ENCODE assay signal across 18 cellular contexts in genomic region chr7:25407053-25407452, GRCh38.
DNase-seq lines count a peak whose midpoint lies in the region; ATAC-seq and TF ChIP-seq lines count a peak whose summit lies in the region.
"Had no signal": no experiment of that assay in that cellular context is flagged by ENCODE, and none has a peak within 500 bp of the region (broad histone marks: within the 10 kb centered on the region; RNA-seq: fewer than 3 reads in every experiment).

No MANE protein-coding gene starts in this region.

- H3K27ac Mint-ChIP-seq in activated naive CD8-positive, alpha-beta T cell treated with anti-CD3 and anti-CD28 coated beads, Interleukin-2, amount 50 U/mL, for 24 hours = no peak overlapping the region
- no peak overlapping the region for H3K27ac Mint-ChIP-seq in activated naive CD8-positive, alpha-beta T cell treated with anti-CD3 and anti-CD28 coated beads for 36 hours
- H3K27ac Mint-ChIP-seq in glutamatergic neuron (ENCODE audit: unreplicated experiment) = peak overlapping the region; percentile 62
- H3K27ac Mint-ChIP-seq in neural progenitor cell = peak overlapping the region; percentile 74
- H3K27ac Mint-ChIP-seq: CD14-positive monocyte; CD4-positive, alpha-beta memory T cell; GM23338; HFFc6 had no signal

- H3K4me2 ChIP-seq in neural progenitor cell = no peak overlapping the region
- no peak overlapping the region for H3K4me2 ChIP-seq in smooth muscle cell
- H3K4me2 ChIP-seq: BLaER1, GM23338 had no signal

- no peaks in the 10 kb centered on the region for H4K20me1 ChIP-seq in neural progenitor cell (ENCODE audit: low read depth)
- no peaks in the 10 kb centered on the region for H4K20me1 ChIP-seq in smooth muscle cell (ENCODE audit: low read depth)
- H4K20me1 ChIP-seq: BLaER1 had no signal

- H3K36me3 ChIP-seq in neural progenitor cell (no peaks in the 10 kb centered on the region), smooth muscle cell (ENCODE audit: low read depth) (no peaks in the 10 kb centered on the region)
- H3K36me3 ChIP-seq: BLaER1 had no signal

- no peak overlapping the region for H3K4me3 ChIP-seq in neural progenitor cell
- no peak overlapping the region for H3K4me3 ChIP-seq in smooth muscle cell
- H3K4me3 ChIP-seq: BLaER1, GM23338 had no signal

- no peak for DNase-seq in activated naive CD8-positive, alpha-beta T cell treated with anti-CD3 and anti-CD28 coated beads, Interleukin-2, amount 50 U/mL, for 24 hours
- no peak for DNase-seq in activated naive CD8-positive, alpha-beta T cell treated with anti-CD3 and anti-CD28 coated beads for 36 hours
- DNase-seq in glutamatergic neuron = no peak
- DNase-seq in neural progenitor cell (ENCODE audit: low spot score) = no peak
- no peak for DNase-seq in NCI-H146 (lab: John Stamatoyannopoulos, UW)
- DNase-seq in activated T-cell treated with anti-CD3 and anti-CD28 coated beads for 4 hours = no peak
- DNase-seq in smooth muscle cell (lab: John Stamatoyannopoulos, UW; ENCODE audit: unreplicated experiment) = no peak
- DNase-seq: 8988T; CD4-positive, alpha-beta memory T cell; DMS153; DMS79; GDM1; HCEC 1CT; HFFc6 had no signal

- H3K9ac ChIP-seq in neural progenitor cell = no peak overlapping the region
- H3K9ac ChIP-seq in smooth muscle cell (ENCODE audit: low read depth) = no peak overlapping the region
- H3K9ac ChIP-seq: BLaER1 had no signal

- H3K4me3 Mint-ChIP-seq in activated naive CD8-positive, alpha-beta T cell treated with anti-CD3 and anti-CD28 coated beads, Interleukin-2, amount 50 U/mL, for 24 hours = no peak overlapping the region
- H3K4me3 Mint-ChIP-seq in activated naive CD8-positive, alpha-beta T cell treated with anti-CD3 and anti-CD28 coated beads for 36 hours = no peak overlapping the region
- H3K4me3 Mint-ChIP-seq in glutamatergic neuron (ENCODE audit: unreplicated experiment) = peak overlapping the region; percentile 22
- no peak overlapping the region for H3K4me3 Mint-ChIP-seq in neural progenitor cell
- H3K4me3 Mint-ChIP-seq: CD14-positive monocyte; CD4-positive, alpha-beta memory T cell; GM23338; HFFc6 had no signal

- H2AFZ ChIP-seq in neural progenitor cell (replicated peaks) (no peak overlapping the region), smooth muscle cell (ENCODE audit: low read depth) (no peak overlapping the region)
- H2AFZ ChIP-seq: GM23338 had no signal

- peaks cover 7% of the 10 kb centered on the region for H3K4me1 ChIP-seq in neural progenitor cell
- H3K4me1 ChIP-seq in smooth muscle cell (ENCODE audit: low read depth) = no peaks in the 10 kb centered on the region

- H3K9me3 Mint-ChIP-seq in activated naive CD8-positive, alpha-beta T cell treated with anti-CD3 and anti-CD28 coated beads, Interleukin-2, amount 50 U/mL, for 24 hours = no peaks in the 10 kb centered on the region
- H3K9me3 Mint-ChIP-seq in activated naive CD8-positive, alpha-beta T cell treated with anti-CD3 and anti-CD28 coated beads for 36 hours = no peaks in the 10 kb centered on the region
- peaks cover 2% of the 10 kb centered on the region for H3K9me3 Mint-ChIP-seq in glutamatergic neuron (ENCODE audit: unreplicated experiment)
- no peaks in the 10 kb centered on the region for H3K9me3 Mint-ChIP-seq in neural progenitor cell
- H3K9me3 Mint-ChIP-seq: CD4-positive, alpha-beta memory T cell; GM23338 had no signal

- H3K27ac ChIP-seq in neural progenitor cell (no peak overlapping the region), smooth muscle cell (ENCODE audit: low read depth) (no peak overlapping the region)
- H3K27ac ChIP-seq: BLaER1 had no signal

- peak; percentile 63 for ATAC-seq in activated naive CD8-positive, alpha-beta T cell treated with anti-CD3 and anti-CD28 coated beads, Interleukin-2, amount 50 U/mL, for 24 hours
- ATAC-seq: GM23338, HepG2 had no signal

- no peaks in the 10 kb centered on the region for H3K9me3 ChIP-seq in neural progenitor cell (ENCODE audit: low read depth)
- H3K9me3 ChIP-seq in smooth muscle cell (replicated peaks; ENCODE audit: low read depth) = no peaks in the 10 kb centered on the region
- H3K9me3 ChIP-seq: BLaER1 had no signal

- no peaks in the 10 kb centered on the region for H3K79me2 ChIP-seq in neural progenitor cell (ENCODE audit: low read depth)
- no peaks in the 10 kb centered on the region for H3K79me2 ChIP-seq in smooth muscle cell (ENCODE audit: low read depth)

- H3K36me3 Mint-ChIP-seq in activated naive CD8-positive, alpha-beta T cell treated with anti-CD3 and anti-CD28 coated beads, Interleukin-2, amount 50 U/mL, for 24 hours (ENCODE audit: low read depth) = no peaks in the 10 kb centered on the region
- H3K36me3 Mint-ChIP-seq in activated naive CD8-positive, alpha-beta T cell treated with anti-CD3 and anti-CD28 coated beads for 36 hours = no peaks in the 10 kb centered on the region
- no peaks in the 10 kb centered on the region for H3K36me3 Mint-ChIP-seq in glutamatergic neuron (ENCODE audit: unreplicated experiment)
- H3K36me3 Mint-ChIP-seq in neural progenitor cell = no peaks in the 10 kb centered on the region
- H3K36me3 Mint-ChIP-seq: CD14-positive monocyte; CD4-positive, alpha-beta memory T cell had no signal

- H3K27me3 Mint-ChIP-seq in activated naive CD8-positive, alpha-beta T cell treated with anti-CD3 and anti-CD28 coated beads, Interleukin-2, amount 50 U/mL, for 24 hours = no peaks in the 10 kb centered on the region
- peaks cover 13% of the 10 kb centered on the region for H3K27me3 Mint-ChIP-seq in activated naive CD8-positive, alpha-beta T cell treated with anti-CD3 and anti-CD28 coated beads for 36 hours
- H3K27me3 Mint-ChIP-seq in glutamatergic neuron (ENCODE audit: unreplicated experiment) = no peaks in the 10 kb centered on the region
- peaks cover 2% of the 10 kb centered on the region for H3K27me3 Mint-ChIP-seq in neural progenitor cell (ENCODE audit: insufficient read depth, low read depth)

- H3K4me1 Mint-ChIP-seq in activated naive CD8-positive, alpha-beta T cell treated with anti-CD3 and anti-CD28 coated beads, Interleukin-2, amount 50 U/mL, for 24 hours = no peaks in the 10 kb centered on the region
- H3K4me1 Mint-ChIP-seq in activated naive CD8-positive, alpha-beta T cell treated with anti-CD3 and anti-CD28 coated beads for 36 hours = peaks cover 4% of the 10 kb centered on the region
- peaks cover 30% of the 10 kb centered on the region for H3K4me1 Mint-ChIP-seq in glutamatergic neuron (ENCODE audit: low read depth, unreplicated experiment)
- peaks cover 52% of the 10 kb centered on the region for H3K4me1 Mint-ChIP-seq in neural progenitor cell
- H3K4me1 Mint-ChIP-seq: CD14-positive monocyte; CD4-positive, alpha-beta memory T cell had no signal

- H3F3A ChIP-seq in neural progenitor cell (ENCODE audit: low read depth) (no peaks in the 10 kb centered on the region), smooth muscle cell (ENCODE audit: low read depth) (no peaks in the 10 kb centered on the region)

- TF ChIP-seq CTCF in glutamatergic neuron (IDR thresholded peaks at IDR 0.05; ENCODE audit: partially characterized antibody, unreplicated experiment) (no peak), neural progenitor cell (IDR thresholded peaks at IDR 0.05) (no peak), smooth muscle cell (IDR thresholded peaks at IDR 0.05; ENCODE audit: borderline replicate concordance, insufficient read depth, poor library complexity, severe bottlenecking) (no peak)

- H3K27me3 ChIP-seq in neural progenitor cell (no peaks in the 10 kb centered on the region), smooth muscle cell (ENCODE audit: low read depth) (peaks cover 72% of the 10 kb centered on the region)
- H3K27me3 ChIP-seq: BLaER1 had no signal

Comparison
In these comparisons a context has a peak if more than half of its experiments do, and no peak if none do; other contexts are left out.
1. H3K27ac Mint-ChIP-seq: peak in glutamatergic neuron (single experiment) and neural progenitor cell (single experiment); none in activated naive CD8-positive, alpha-beta T cell treated with anti-CD3 and anti-CD28 coated beads, Interleukin-2, amount 50 U/mL, for 24 hours (single experiment) and activated naive CD8-positive, alpha-beta T cell treated with anti-CD3 and anti-CD28 coated beads for 36 hours (single experiment).